In the genomic region with DNA sequence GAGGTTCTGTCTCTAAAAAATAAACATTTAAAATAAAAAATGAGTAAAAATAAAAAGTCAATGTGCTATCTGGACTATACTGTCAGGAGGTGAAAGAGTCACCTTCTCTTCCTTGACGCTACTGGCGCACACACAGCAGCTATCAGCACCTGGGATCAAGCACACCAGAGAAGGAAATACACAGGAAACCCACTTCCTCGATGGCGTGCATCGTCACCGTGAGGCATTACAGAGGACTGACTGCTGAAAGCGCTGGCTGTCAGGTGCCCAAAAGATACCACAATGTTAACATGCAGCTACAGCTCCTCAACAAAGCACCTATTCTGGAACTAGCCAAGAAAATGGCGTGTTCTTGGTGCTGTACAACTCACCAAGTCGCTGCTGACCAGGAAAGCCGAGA, we compare ENCODE assay signal across 9 cellular contexts. TPM values are rescaled to one million over a fixed set of nuclear protein-coding genes. Genes with fewer than 3 reads are reported as not detected.
DNase-seq lines count a peak whose midpoint lies in the region; ATAC-seq and TF ChIP-seq lines count a peak whose summit lies in the region.
"Had no signal": no experiment of that assay in that cellular context is flagged by ENCODE, and none has a peak within 500 bp of the region (broad histone marks: within the 10 kb centered on the region; RNA-seq: fewer than 3 reads in every experiment).

No MANE protein-coding gene starts in this region.

- peaks cover 32% of the 10 kb centered on the region for H3K4me1 Mint-ChIP-seq in activated naive CD4-positive, alpha-beta T cell treated with anti-CD3 and anti-CD28 coated beads for 36 hours (ENCODE audit: low read depth)
- H3K4me1 Mint-ChIP-seq in neural crest cell, result peaks cover 3% of the 10 kb centered on the region

- H3K36me3 Mint-ChIP-seq in activated naive CD4-positive, alpha-beta T cell treated with anti-CD3 and anti-CD28 coated beads for 36 hours (ENCODE audit: low read depth), result peaks cover 40% of the 10 kb centered on the region
- H3K36me3 Mint-ChIP-seq in neural crest cell (ENCODE audit: low read depth), result peaks cover 15% of the 10 kb centered on the region

- TF ChIP-seq CTCF in left ventricle myocardium inferior (IDR thresholded peaks at IDR 0.05; ENCODE audit: borderline replicate concordance) (no peak), neural crest cell (conservative IDR thresholded peaks at IDR 0.05) (no peak)

- no peak for DNase-seq in left ventricle myocardium superior
- no peak for DNase-seq in left ventricle myocardium inferior
- DNase-seq in activated naive CD4-positive, alpha-beta T cell treated with anti-CD3 and anti-CD28 coated beads for 36 hours, result peak; percentile 85
- DNase-seq in neural crest cell (ENCODE audit: low read depth, low spot score), result no peak
- DNase-seq in ureter (ENCODE audit: low spot score), result peak; percentile 80
- no peak for DNase-seq in T1000 (lab: John Stamatoyannopoulos, UW)
- DNase-seq in mesenchymal stem cell, result no peak
- DNase-seq: ovary had no signal

- CTCF ChIA-PET in activated naive CD4-positive, alpha-beta T cell treated with anti-CD3 and anti-CD28 coated beads for 36 hours (lab: Charles Lee), result interaction anchor here (0.7 kb wide), 1 partner anchor 10 kb away, joined by 3 read pairs; no protein-coding TSS in a partner anchor

- H3K27ac Mint-ChIP-seq in activated naive CD4-positive, alpha-beta T cell treated with anti-CD3 and anti-CD28 coated beads for 36 hours, result peak overlapping the region; percentile 94
- H3K27ac Mint-ChIP-seq in neural crest cell (ENCODE audit: unreplicated experiment), result no peak overlapping the region

- H3K4me2 ChIP-seq in mesenchymal stem cell (ENCODE audit: low read length, poor library complexity, severe bottlenecking), result no peak overlapping the region

- no peak overlapping the region for H3K9ac ChIP-seq in mesenchymal stem cell (ENCODE audit: low read length)

- no peak overlapping the region for H2BK120ac ChIP-seq in mesenchymal stem cell (ENCODE audit: low read depth, low read length)

- no peak overlapping the region for H2BK12ac ChIP-seq in mesenchymal stem cell (ENCODE audit: low read length in 2 of 2)

- H2AFZ ChIP-seq in mesenchymal stem cell (ENCODE audit: low read depth, low read length), result no peak overlapping the region

- H3K18ac ChIP-seq in mesenchymal stem cell (ENCODE audit: low read depth in 1 of 2, low read length in 2 of 2), result no peak overlapping the region

- peaks cover 18% of the 10 kb centered on the region for H3K4me1 ChIP-seq in left ventricle myocardium inferior
- peaks cover 18% of the 10 kb centered on the region for H3K4me1 ChIP-seq in mesenchymal stem cell (ENCODE audit: control insufficient read depth, insufficient read depth, low read depth, low read length)

- H3K4me3 ChIP-seq in left ventricle myocardium inferior (no peak overlapping the region), mesenchymal stem cell (ENCODE audit: insufficient read depth in 1 of 2, low read depth in 1 of 2, low read length in 2 of 2) (no peak overlapping the region)
- H3K4me3 ChIP-seq: ovary had no signal

- no peaks in the 10 kb centered on the region for H3K27me3 ChIP-seq in left ventricle myocardium inferior (ENCODE audit: low read depth)
- H3K27me3 ChIP-seq in mesenchymal stem cell (ENCODE audit: control insufficient read depth in 1 of 2, insufficient read depth in 1 of 2, low read length in 2 of 2), result no peaks in the 10 kb centered on the region
- H3K27me3 ChIP-seq: ovary had no signal

- peaks cover 40% of the 10 kb centered on the region for H3K79me1 ChIP-seq in mesenchymal stem cell (replicated peaks; ENCODE audit: low read length, poor library complexity, severe bottlenecking)

- H3K4ac ChIP-seq in mesenchymal stem cell (ENCODE audit: low read depth in 1 of 2, low read length in 2 of 2), result no peak overlapping the region

- no peak overlapping the region for H2AK5ac ChIP-seq in mesenchymal stem cell (ENCODE audit: low read length, severe bottlenecking)

- H3K27me3 Mint-ChIP-seq in activated naive CD4-positive, alpha-beta T cell treated with anti-CD3 and anti-CD28 coated beads for 36 hours (ENCODE audit: low read depth), result no peaks in the 10 kb centered on the region
- no peaks in the 10 kb centered on the region for H3K27me3 Mint-ChIP-seq in neural crest cell (ENCODE audit: low read depth)

- peak overlapping the region; percentile 7 for H3K4me3 Mint-ChIP-seq in activated naive CD4-positive, alpha-beta T cell treated with anti-CD3 and anti-CD28 coated beads for 36 hours
- H3K4me3 Mint-ChIP-seq in neural crest cell, result peak overlapping the region; percentile 27

- no peak overlapping the region for H2BK15ac ChIP-seq in mesenchymal stem cell (ENCODE audit: low read depth, poor library complexity, severe bottlenecking)

- intact Hi-C loops in left ventricle myocardium superior (cut with micrococcal nuclease) (no loop called here), left ventricle myocardium inferior (cut with micrococcal nuclease) (no loop called here)
- intact Hi-C loops in activated naive CD4-positive, alpha-beta T cell treated with anti-CD3 and anti-CD28 coated beads for 36 hours (cut with micrococcal nuclease), result loop anchor here (2.0 kb wide), 1 partner anchor 23 kb away; a partner anchor contains a TSS

- H4K8ac ChIP-seq in mesenchymal stem cell (ENCODE audit: low read length), result no peak overlapping the region

- peak; percentile 34 for ATAC-seq in left ventricle myocardium superior
- no peak for ATAC-seq in GM18858 (IDR thresholded peaks at IDR 0.05; ENCODE audit: unreplicated experiment)

- H3K36me3 ChIP-seq in left ventricle myocardium inferior (peaks cover 74% of the 10 kb centered on the region), mesenchymal stem cell (ENCODE audit: control insufficient read depth in 1 of 2, insufficient read depth in 2 of 2, low read depth in 1 of 2, low read length in 2 of 2) (peaks cover 71 to 82% of the 10 kb centered on the region in 2 experiments)
- H3K36me3 ChIP-seq: ovary had no signal

- no peak overlapping the region for H2BK5ac ChIP-seq in mesenchymal stem cell (ENCODE audit: low read depth, low read length, poor library complexity, severe bottlenecking)

- H3K9me3 Mint-ChIP-seq in activated naive CD4-positive, alpha-beta T cell treated with anti-CD3 and anti-CD28 coated beads for 36 hours, result no peaks in the 10 kb centered on the region
- no peaks in the 10 kb centered on the region for H3K9me3 Mint-ChIP-seq in neural crest cell

- WGBS in mesenchymal stem cell, result 99% methylated on average over 10 of the region's 10 CpGs

- no peak overlapping the region for H3K14ac ChIP-seq in mesenchymal stem cell (ENCODE audit: low read length in 2 of 2)

- H3K9me3 ChIP-seq in left ventricle myocardium inferior (replicated peaks), result no peaks in the 10 kb centered on the region
- no peaks in the 10 kb centered on the region for H3K9me3 ChIP-seq in mesenchymal stem cell (ENCODE audit: control insufficient read depth, low read length)
- H3K9me3 ChIP-seq: ovary had no signal

- no peak overlapping the region for H4K91ac ChIP-seq in mesenchymal stem cell (ENCODE audit: low read length)

- no peak overlapping the region for H3K23ac ChIP-seq in mesenchymal stem cell (ENCODE audit: low read length in 2 of 2)

- H3K27ac ChIP-seq in left ventricle myocardium inferior (replicated peaks) (no peak overlapping the region), mesenchymal stem cell (ENCODE audit: low read length, poor library complexity, severe bottlenecking) (no peak overlapping the region)
- H3K27ac ChIP-seq: ovary had no signal

RNA-seq across cellular contexts. Expression of a gene that starts 6.1 kb away (rescaled TPM):
- total RNA-seq in left ventricle myocardium superior (22.9 TPM), left ventricle myocardium inferior (26.8 TPM), neural crest cell (30.4 and 32.5 TPM in 2 replicates), ureter (62.3 TPM)
- 10 to 100 TPM; 21.7 to 22.1 TPM for total RNA-seq in activated naive CD4-positive, alpha-beta T cell treated with anti-CD3 and anti-CD28 coated beads for 36 hours
- 65.2 TPM for polyA plus RNA-seq in mesenchymal stem cell (2013, experiment 1 of 2)
- 65.7 TPM for polyA plus RNA-seq in mesenchymal stem cell (2013, experiment 2 of 2)

RNA-seq across cellular contexts. Expression of a gene that starts 23.9 kb away (rescaled TPM):
- total RNA-seq in left ventricle myocardium superior, result 19.1 TPM
- total RNA-seq in left ventricle myocardium inferior, result 19.3 TPM
- total RNA-seq in activated naive CD4-positive, alpha-beta T cell treated with anti-CD3 and anti-CD28 coated beads for 36 hours, result 10 to 100 TPM; 54.4 to 54.7 TPM
- total RNA-seq in neural crest cell, result 93.3 and 95.7 TPM in 2 replicates
- total RNA-seq in ureter, result 56.9 TPM
- 21.5 TPM for polyA plus RNA-seq in mesenchymal stem cell (2013, experiment 1 of 2)
- polyA plus RNA-seq in mesenchymal stem cell (2013, experiment 2 of 2), result 20.3 TPM

Comparison
In these comparisons a context has a peak if more than half of its experiments do, and no peak if none do; other contexts are left out.
1. DNase-seq: peak in activated naive CD4-positive, alpha-beta T cell treated with anti-CD3 and anti-CD28 coated beads for 36 hours (single experiment) and ureter (single experiment); none in left ventricle myocardium superior (single experiment), left ventricle myocardium inferior (single experiment), neural crest cell (single experiment), T1000 (single experiment) and mesenchymal stem cell (single experiment).